In genomic region chr1:242784074-242784473, GRCh38 we compare ENCODE assay signal across 11 cellular contexts.
A peak's percentile ranks its signal among the peaks of the same experiment; 100 is the strongest.
DNase-seq lines count a peak whose midpoint lies in the region; ATAC-seq, FAIRE-seq and TF ChIP-seq lines count a peak whose summit lies in the region.
"Had no signal": no experiment of that assay in that cellular context is flagged by ENCODE, and none has a peak within 500 bp of the region (broad histone marks: within the 10 kb centered on the region; RNA-seq: fewer than 3 reads in every experiment).

No MANE protein-coding gene starts in this region.

- no peaks in the 10 kb centered on the region for H3K36me3 ChIP-seq in PC-9 (ENCODE audit: low read depth)
- H3K36me3 ChIP-seq in CD4-positive, alpha-beta memory T cell (ENCODE audit: insufficient read depth, low read length), result no peaks in the 10 kb centered on the region

- H3K9me2 ChIP-seq in PC-9 (ENCODE audit: insufficient read depth), result no peaks in the 10 kb centered on the region

- H3K4me3 ChIP-seq in PC-9, result no peak overlapping the region
- no peak overlapping the region for H3K4me3 ChIP-seq in CD4-positive, alpha-beta memory T cell (ENCODE audit: low read length in 2 of 2)

- intact Hi-C loops in activated B cell treated with CpG ODN at 0.5 μM for 24 hours (cut with micrococcal nuclease), result loop anchor here (10.0 kb wide), 4 partner anchors 259 to 1271 kb away; partner anchors contain the start of genes KMO, PLD5 and ZBTB18
- intact Hi-C loops in PC-9 (cut with micrococcal nuclease; ENCODE audit: unreplicated experiment), result no loop called here
- intact Hi-C loops in CD4-positive, alpha-beta memory T cell (cut with micrococcal nuclease), result no loop called here

- no peak for TF ChIP-seq POLR2A in GM12892 (IDR thresholded peaks at IDR 0.05; ENCODE audit: low read depth, low read length)

- H3K27me3 ChIP-seq in PC-9 (ENCODE audit: insufficient read depth, low read depth), result peaks cover 50% of the 10 kb centered on the region
- H3K27me3 ChIP-seq in CD4-positive, alpha-beta memory T cell (ENCODE audit: insufficient read depth, low read length), result no peaks in the 10 kb centered on the region

- H3K9me3 ChIP-seq in PC-9 (ENCODE audit: insufficient read depth, low read depth), result no peaks in the 10 kb centered on the region
- H3K9me3 ChIP-seq in CD4-positive, alpha-beta memory T cell (ENCODE audit: control insufficient read depth in 1 of 2, low read length in 2 of 2), result no peaks in the 10 kb centered on the region

- H3K27me3 Mint-ChIP-seq in activated B cell treated with CpG ODN at 0.5 μM for 24 hours, result no peaks in the 10 kb centered on the region
- H3K27me3 Mint-ChIP-seq in progenitor cell of endocrine pancreas, result no peaks in the 10 kb centered on the region
- H3K27me3 Mint-ChIP-seq in CD4-positive, alpha-beta memory T cell, result peaks cover 0 to 5% of the 10 kb centered on the region in 2 donors

- no peak overlapping the region for H3K4me2 ChIP-seq in PC-9

- no TSS peak for BruUV-seq in PC-9 (replicated peaks; lab: Mats Ljungman, UMichigan)

- H3F3A ChIP-seq in PC-9 (ENCODE audit: insufficient read depth, low read depth), result no peaks in the 10 kb centered on the region

- H3K79me2 ChIP-seq in PC-9 (ENCODE audit: low read depth), result no peaks in the 10 kb centered on the region

- H3K36me3 Mint-ChIP-seq in activated B cell treated with CpG ODN at 0.5 μM for 24 hours (ENCODE audit: low read depth) (no peaks in the 10 kb centered on the region), progenitor cell of endocrine pancreas (ENCODE audit: insufficient read depth) (no peaks in the 10 kb centered on the region)
- H3K36me3 Mint-ChIP-seq in CD4-positive, alpha-beta memory T cell, result no peaks in the 10 kb centered on the region

- no peak overlapping the region for H3K27ac ChIP-seq in PC-9
- no peak overlapping the region for H3K27ac ChIP-seq in CD4-positive, alpha-beta memory T cell (ENCODE audit: low read depth, low read length)

- H3K4me3 Mint-ChIP-seq in activated B cell treated with CpG ODN at 0.5 μM for 24 hours (peak overlapping the region; percentile 61), progenitor cell of endocrine pancreas (ENCODE audit: low read depth) (no peak overlapping the region)
- no peak overlapping the region for H3K4me3 Mint-ChIP-seq in CD4-positive, alpha-beta memory T cell
- H3K4me3 Mint-ChIP-seq: effector memory CD8-positive, alpha-beta T cell had no signal

- DNase-seq in activated B cell treated with CpG ODN at 0.5 μM for 24 hours, result no peak
- no peak for DNase-seq in PC-9
- DNase-seq in progenitor cell of endocrine pancreas (ENCODE audit: low spot score, unreplicated experiment), result no peak
- DNase-seq in GM12892 (ENCODE audit: insufficient read length), result no peak
- no peak for DNase-seq in CD4-positive, alpha-beta memory T cell
- DNase-seq: effector memory CD8-positive, alpha-beta T cell; NCI-H2171 treated with DMSO at 0.1 percent for 48 hours; T-helper 2 cell had no signal

- ATAC-seq in GM18511 (IDR thresholded peaks at IDR 0.05; ENCODE audit: unreplicated experiment), result peak; percentile 59
- peak; percentile 74 for ATAC-seq in GM21528 (IDR thresholded peaks at IDR 0.05; ENCODE audit: low FRiP score, unreplicated experiment)
- peak; percentile 67 for ATAC-seq in HG03432 (IDR thresholded peaks at IDR 0.05; ENCODE audit: unreplicated experiment)
- ATAC-seq in activated B cell treated with CpG ODN at 0.5 μM for 24 hours (ENCODE audit: low read depth), result peak; percentile 80
- ATAC-seq: effector memory CD8-positive, alpha-beta T cell had no signal

- H3K9me3 Mint-ChIP-seq in activated B cell treated with CpG ODN at 0.5 μM for 24 hours, result no peaks in the 10 kb centered on the region
- H3K9me3 Mint-ChIP-seq in progenitor cell of endocrine pancreas (ENCODE audit: low read depth), result no peaks in the 10 kb centered on the region
- peaks cover 0 to 9% (median 0%) of the 10 kb centered on the region in 8 donors for H3K9me3 Mint-ChIP-seq in CD4-positive, alpha-beta memory T cell

- H3K4me1 ChIP-seq in PC-9 (replicated peaks; ENCODE audit: insufficient read depth), result no peaks in the 10 kb centered on the region
- no peaks in the 10 kb centered on the region for H3K4me1 ChIP-seq in CD4-positive, alpha-beta memory T cell (ENCODE audit: insufficient read depth, low read length)

- H3K27ac Mint-ChIP-seq in activated B cell treated with CpG ODN at 0.5 μM for 24 hours, result peak overlapping the region; percentile 94
- no peak overlapping the region for H3K27ac Mint-ChIP-seq in progenitor cell of endocrine pancreas
- H3K27ac Mint-ChIP-seq in CD4-positive, alpha-beta memory T cell, result no peak overlapping the region
- H3K27ac Mint-ChIP-seq: effector memory CD8-positive, alpha-beta T cell had no signal

- H2AFZ ChIP-seq in PC-9, result no peak overlapping the region

- TF ChIP-seq CTCF in activated B cell treated with CpG ODN at 0.5 μM for 24 hours (IDR thresholded peaks at IDR 0.05) (no peak), PC-9 (conservative IDR thresholded peaks at IDR 0.05) (no peak), progenitor cell of endocrine pancreas (IDR thresholded peaks at IDR 0.05; ENCODE audit: unreplicated experiment) (no peak)

- no peaks in the 10 kb centered on the region for H4K20me1 ChIP-seq in PC-9 (ENCODE audit: insufficient read depth)

- no peak for FAIRE-seq in GM12892 (lab: Jason Lieb, UNC)

- POLR2A ChIA-PET in activated B cell treated with CpG ODN at 0.5 μM for 24 hours (lab: Charles Lee) (no interaction called here), PC-9 (lab: Charles Lee; ENCODE audit: unreplicated experiment) (no interaction called here)
- POLR2A ChIA-PET in CD4-positive, alpha-beta memory T cell (lab: Charles Lee; ENCODE audit: partially characterized antibody), result no interaction called here

- CTCF ChIA-PET in activated B cell treated with CpG ODN at 0.5 μM for 24 hours (lab: Charles Lee), result no interaction called here
- CTCF ChIA-PET in PC-9 (lab: Charles Lee), result no interaction called here
- CTCF ChIA-PET in CD4-positive, alpha-beta memory T cell (lab: Charles Lee; ENCODE audit: partially characterized antibody), result no interaction called here

- H3K4me1 Mint-ChIP-seq in activated B cell treated with CpG ODN at 0.5 μM for 24 hours, result peaks cover 66% of the 10 kb centered on the region
- H3K4me1 Mint-ChIP-seq in progenitor cell of endocrine pancreas (ENCODE audit: low read depth), result no peaks in the 10 kb centered on the region
- H3K4me1 Mint-ChIP-seq in CD4-positive, alpha-beta memory T cell, result peaks cover 0 to 3% (median 0%) of the 10 kb centered on the region in 4 donors
